Comparison of ENCODE assay signal across 11 cellular contexts in the genomic region with DNA sequence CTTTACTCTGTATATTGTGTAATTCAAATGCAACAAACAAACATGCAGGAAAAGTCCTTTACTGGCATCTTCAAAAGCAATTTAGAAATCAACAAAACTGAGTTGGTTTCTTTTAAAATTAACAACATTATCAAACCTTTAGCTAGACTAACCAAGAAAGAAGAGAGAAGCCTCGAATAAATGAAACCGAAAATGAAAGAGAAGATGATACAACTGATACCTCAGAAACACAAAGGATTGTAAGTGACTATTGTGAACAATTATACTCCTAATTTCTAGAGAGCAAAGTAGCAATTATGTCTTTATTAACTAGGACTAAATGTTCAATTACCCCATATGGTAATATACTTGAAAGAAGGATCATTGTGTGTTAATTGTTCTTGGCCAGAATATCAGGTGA. TPM values are rescaled to one million over a fixed set of nuclear protein-coding genes. Genes with fewer than 3 reads are reported as not detected.
DNase-seq lines count a peak whose midpoint lies in the region; ATAC-seq and TF ChIP-seq lines count a peak whose summit lies in the region.
"Had no signal": no experiment of that assay in that cellular context is flagged by ENCODE, and none has a peak within 500 bp of the region (broad histone marks: within the 10 kb centered on the region; RNA-seq: fewer than 3 reads in every experiment).

No MANE protein-coding gene starts in this region.

- DNase-seq in CD4-positive, CD25-positive, alpha-beta regulatory T cell: peak in 1 of 3 donors; percentile 30
- no peak for DNase-seq in activated T-helper 1 cell treated with anti-CD3 and anti-CD28 coated beads, Interleukin-12 subunit alpha, Interleukin-12 subunit beta, Interleukin-2, Interleukin-4 antibody, amounts not matched to agents 30 ng/mL and 10 ng/mL and 1 ng/mL, durations not matched to agents 14 hours and 24 hours and 36 hours (ENCODE audit: low spot score)
- DNase-seq in lower lobe of right lung: no peak
- DNase-seq in NCI-H187 treated with DMSO at 0.1 percent for 48 hours (lab: John Stamatoyannopoulos, UW): no peak
- no peak for DNase-seq in upper lobe of left lung
- no peak for DNase-seq in T1000 (lab: John Stamatoyannopoulos, UW)
- DNase-seq: NCI-H1694 treated with DMSO at 0.1 percent for 48 hours; stimulated activated naive CD4-positive, alpha-beta T cell treated with Interleukin-2 at 50 U/mL for 16 hours had no signal

- H3K9me3 Mint-ChIP-seq in CD4-positive, CD25-positive, alpha-beta regulatory T cell: peaks cover 0 to 4% (median 0%) of the 10 kb centered on the region in 7 donors
- no peaks in the 10 kb centered on the region for H3K9me3 Mint-ChIP-seq in activated T-helper 1 cell treated with anti-CD3 and anti-CD28 coated beads, Interleukin-12 subunit alpha, Interleukin-12 subunit beta, Interleukin-2, Interleukin-4 antibody, amounts not matched to agents 30 ng/mL and 10 ng/mL and 1 ng/mL, durations not matched to agents 14 hours and 24 hours and 36 hours

- H3K4me3 ChIP-seq in CD4-positive, CD25-positive, alpha-beta regulatory T cell (ENCODE audit: low read depth, low read length): peak overlapping the region; percentile 77
- H3K4me3 ChIP-seq in lower lobe of right lung: no peak overlapping the region
- no peak overlapping the region for H3K4me3 ChIP-seq in upper lobe of left lung

- intact Hi-C loops in activated T-helper 1 cell treated with anti-CD3 and anti-CD28 coated beads, Interleukin-12 subunit alpha, Interleukin-12 subunit beta, Interleukin-2, Interleukin-4 antibody, amounts not matched to agents 30 ng/mL and 10 ng/mL and 1 ng/mL, durations not matched to agents 14 hours and 24 hours and 36 hours (cut with micrococcal nuclease): loop anchor here (2.0 kb wide), 1 partner anchor 33 kb away; no protein-coding TSS in a partner anchor
- intact Hi-C loops in lower lobe of right lung (cut with DNase I): no loop called here

- H3K4me1 ChIP-seq in CD4-positive, CD25-positive, alpha-beta regulatory T cell (ENCODE audit: control insufficient read depth, insufficient read depth, low read length, poor library complexity, severe bottlenecking): no peaks in the 10 kb centered on the region
- H3K4me1 ChIP-seq in lower lobe of right lung: no peaks in the 10 kb centered on the region
- H3K4me1 ChIP-seq in upper lobe of left lung: no peaks in the 10 kb centered on the region

- WGBS in upper lobe of left lung, 2 donors: 55 to 62% methylated on average over 2 of the region's 2 CpGs

- peaks cover 25% of the 10 kb centered on the region for H3K27me3 Mint-ChIP-seq in CD4-positive, CD25-positive, alpha-beta regulatory T cell
- peaks cover 8% of the 10 kb centered on the region for H3K27me3 Mint-ChIP-seq in activated T-helper 1 cell treated with anti-CD3 and anti-CD28 coated beads, Interleukin-12 subunit alpha, Interleukin-12 subunit beta, Interleukin-2, Interleukin-4 antibody, amounts not matched to agents 30 ng/mL and 10 ng/mL and 1 ng/mL, durations not matched to agents 14 hours and 24 hours and 36 hours (ENCODE audit: insufficient read depth)

- TF ChIP-seq POLR2A in upper lobe of left lung (IDR thresholded peaks at IDR 0.05): no peak

- no peaks in the 10 kb centered on the region for H3K36me3 ChIP-seq in CD4-positive, CD25-positive, alpha-beta regulatory T cell (ENCODE audit: control insufficient read depth, insufficient read depth, low read length)
- H3K36me3 ChIP-seq in lower lobe of right lung (no peaks in the 10 kb centered on the region), upper lobe of left lung (no peaks in the 10 kb centered on the region)

- TF ChIP-seq CTCF in lower lobe of right lung (IDR thresholded peaks at IDR 0.05): no peak
- no peak for TF ChIP-seq CTCF in upper lobe of left lung (IDR thresholded peaks at IDR 0.05)

- H3K4me3 Mint-ChIP-seq in CD4-positive, CD25-positive, alpha-beta regulatory T cell: peak overlapping the region in 3 of 4 donors; percentile 32 to 46 (median 34)
- H3K4me3 Mint-ChIP-seq in activated T-helper 1 cell treated with anti-CD3 and anti-CD28 coated beads, Interleukin-12 subunit alpha, Interleukin-12 subunit beta, Interleukin-2, Interleukin-4 antibody, amounts not matched to agents 30 ng/mL and 10 ng/mL and 1 ng/mL, durations not matched to agents 14 hours and 24 hours and 36 hours: peak overlapping the region; percentile 24

- no peak for TF ChIP-seq EP300 in upper lobe of left lung (IDR thresholded peaks at IDR 0.05)

- H3K27me3 ChIP-seq in CD4-positive, CD25-positive, alpha-beta regulatory T cell (ENCODE audit: control insufficient read depth, insufficient read depth, low read length): peaks cover 2% of the 10 kb centered on the region
- H3K27me3 ChIP-seq in lower lobe of right lung (ENCODE audit: low read depth) (no peaks in the 10 kb centered on the region), upper lobe of left lung (no peaks in the 10 kb centered on the region)

- no peaks in the 10 kb centered on the region for H3K36me3 Mint-ChIP-seq in CD4-positive, CD25-positive, alpha-beta regulatory T cell
- no peaks in the 10 kb centered on the region for H3K36me3 Mint-ChIP-seq in activated T-helper 1 cell treated with anti-CD3 and anti-CD28 coated beads, Interleukin-12 subunit alpha, Interleukin-12 subunit beta, Interleukin-2, Interleukin-4 antibody, amounts not matched to agents 30 ng/mL and 10 ng/mL and 1 ng/mL, durations not matched to agents 14 hours and 24 hours and 36 hours (ENCODE audit: low read depth)

- no peaks in the 10 kb centered on the region for H3K9me3 ChIP-seq in CD4-positive, CD25-positive, alpha-beta regulatory T cell (ENCODE audit: control insufficient read depth in 2 of 2, low read length in 2 of 2)
- H3K9me3 ChIP-seq in lower lobe of right lung (no peaks in the 10 kb centered on the region), upper lobe of left lung (no peaks in the 10 kb centered on the region)

- ATAC-seq in CD4-positive, CD25-positive, alpha-beta regulatory T cell (ENCODE audit: low read depth in 2 of 2): no peak
- ATAC-seq in GM19328 (IDR thresholded peaks at IDR 0.05; ENCODE audit: unreplicated experiment) (peak; percentile 70), HG03064 (IDR thresholded peaks at IDR 0.05; ENCODE audit: low read depth, unreplicated experiment) (peak; percentile 68), lower lobe of right lung (no peak), upper lobe of left lung (ENCODE audit: low FRiP score in 2 of 2) (no peak)
- ATAC-seq: HCT116 had no signal

- peak overlapping the region in 1 of 3 donors; percentile 2 for H3K27ac Mint-ChIP-seq in CD4-positive, CD25-positive, alpha-beta regulatory T cell
- no peak overlapping the region for H3K27ac Mint-ChIP-seq in activated T-helper 1 cell treated with anti-CD3 and anti-CD28 coated beads, Interleukin-12 subunit alpha, Interleukin-12 subunit beta, Interleukin-2, Interleukin-4 antibody, amounts not matched to agents 30 ng/mL and 10 ng/mL and 1 ng/mL, durations not matched to agents 14 hours and 24 hours and 36 hours

- peaks cover 0 to 12% (median 10%) of the 10 kb centered on the region in 4 donors for H3K4me1 Mint-ChIP-seq in CD4-positive, CD25-positive, alpha-beta regulatory T cell
- H3K4me1 Mint-ChIP-seq in activated T-helper 1 cell treated with anti-CD3 and anti-CD28 coated beads, Interleukin-12 subunit alpha, Interleukin-12 subunit beta, Interleukin-2, Interleukin-4 antibody, amounts not matched to agents 30 ng/mL and 10 ng/mL and 1 ng/mL, durations not matched to agents 14 hours and 24 hours and 36 hours (ENCODE audit: low read depth): peaks cover 11% of the 10 kb centered on the region

- H3K27ac ChIP-seq in CD4-positive, CD25-positive, alpha-beta regulatory T cell (ENCODE audit: insufficient read depth, low read length, poor library complexity, severe bottlenecking): no peak overlapping the region
- H3K27ac ChIP-seq in lower lobe of right lung (no peak overlapping the region), upper lobe of left lung (no peak overlapping the region)

RNA-seq across cellular contexts. Expression of gene P3H2, which starts 49.2 kb away (rescaled TPM):
- not detected for total RNA-seq in CD4-positive, CD25-positive, alpha-beta regulatory T cell
- not detected for polyA plus RNA-seq in CD4-positive, CD25-positive, alpha-beta regulatory T cell
- total RNA-seq in activated T-helper 1 cell treated with anti-CD3 and anti-CD28 coated beads, Interleukin-12 subunit alpha, Interleukin-12 subunit beta, Interleukin-2, Interleukin-4 antibody, amounts not matched to agents 30 ng/mL and 10 ng/mL and 1 ng/mL, durations not matched to agents 14 hours and 24 hours and 36 hours: not detected in 2 replicates
- 61.9 TPM for total RNA-seq in lower lobe of right lung
- total RNA-seq in upper lobe of left lung: 100 to 1,000 TPM in 1 of 6 donors, 10 to 100 TPM in 5; 42.2 to 114 (median 63.0) TPM

Comparison
In these comparisons a context has a peak if more than half of its experiments do, and no peak if none do; other contexts are left out.
1. ATAC-seq: peak in GM19328 (single experiment) and HG03064 (single experiment); none in CD4-positive, CD25-positive, alpha-beta regulatory T cell (0 of 2), lower lobe of right lung (0 of 2) and upper lobe of left lung (0 of 2).
2. RNA of gene P3H2, which starts 49.2 kb away (total RNA-seq): 42.2 to 114 TPM in upper lobe of left lung and 61.9 TPM in lower lobe of right lung (single experiment); not detected in CD4-positive, CD25-positive, alpha-beta regulatory T cell (single experiment) and not detected in activated T-helper 1 cell treated with anti-CD3 and anti-CD28 coated beads, Interleukin-12 subunit alpha, Interleukin-12 subunit beta, Interleukin-2, Interleukin-4 antibody, amounts not matched to agents 30 ng/mL and 10 ng/mL and 1 ng/mL, durations not matched to agents 14 hours and 24 hours and 36 hours; every median in the first group is over 10 times any median in the second.